1 cellular context compared by ENCODE assay signal in genomic region chr1:145978860-145979745, GRCh38.
TF ChIP-seq lines count a peak whose summit lies in the region.

No MANE protein-coding gene starts in this region.

TF ChIP-seq in GM12878, 131 proteins besides CTCF, POLR2A, EP300 and RAD21 (continued from another document):
- TF ChIP-seq, protein P1, sequence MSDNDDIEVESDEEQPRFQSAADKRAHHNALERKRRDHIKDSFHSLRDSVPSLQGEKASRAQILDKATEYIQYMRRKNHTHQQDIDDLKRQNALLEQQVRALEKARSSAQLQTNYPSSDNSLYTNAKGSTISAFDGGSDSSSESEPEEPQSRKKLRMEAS (IDR thresholded peaks at IDR 0.05; ENCODE audit: low read depth, low read length), result peak; percentile 60; the same call in 1 of the 2 replicates
- TF ChIP-seq IKZF1 (conservative IDR thresholded peaks at IDR 0.05) (peak; percentile 90), SMAD1 (IDR thresholded peaks at IDR 0.05; ENCODE audit: low read depth, partially characterized antibody) (peak; percentile 19), SPI1 (IDR thresholded peaks at IDR 0.05; ENCODE audit: borderline replicate concordance, insufficient read depth, low read depth, low read length) (peak; percentile 72), SMAD5 (IDR thresholded peaks at IDR 0.05; ENCODE audit: low read depth) (no peak; the same call in 1 of the 2 replicates), RAD51 (IDR thresholded peaks at IDR 0.05) (0 out of 2 replicates have a peak, but pooled peaks have one; percentile 36), SKIL (IDR thresholded peaks at IDR 0.05; ENCODE audit: low read depth, poor library complexity, severe bottlenecking) (peak; percentile 41), PBX3 (IDR thresholded peaks at IDR 0.05; ENCODE audit: insufficient replicate concordance, low read depth, low read length) (no peak), MEF2A (IDR thresholded peaks at IDR 0.05; ENCODE audit: insufficient read depth, low read depth, low read length) (peak; percentile 50; the same call in 1 of the 2 replicates), ATF7 (IDR thresholded peaks at IDR 0.05; ENCODE audit: low read depth) (peak; percentile 99), CREB1 (IDR thresholded peaks at IDR 0.05; ENCODE audit: low read depth) (peak; percentile 74), SMARCA5 (IDR thresholded peaks at IDR 0.05) (peak; percentile 89), ZNF217 (IDR thresholded peaks at IDR 0.05) (peak; percentile 55; the same call in 1 of the 2 replicates), MEF2B (IDR thresholded peaks at IDR 0.05; ENCODE audit: partially characterized antibody, poor library complexity, severe bottlenecking) (peak; percentile 64), RBBP5 (conservative IDR thresholded peaks at IDR 0.05) (no peak), BCL11A (IDR thresholded peaks at IDR 0.05; ENCODE audit: low read depth, low read length) (peak; percentile 56), NBN (IDR thresholded peaks at IDR 0.05) (peak; percentile 85), ESRRA (IDR thresholded peaks at IDR 0.05; ENCODE audit: low read length) (0 out of 2 replicates have a peak, but pooled peaks have one; percentile 16), ASH2L (IDR thresholded peaks at IDR 0.05; ENCODE audit: borderline replicate concordance, low read depth) (0 out of 2 replicates have a peak, but pooled peaks have one; percentile 6), BHLHE40 (IDR thresholded peaks at IDR 0.05; ENCODE audit: borderline replicate concordance in 1 of 2, low read depth in 2 of 2, low read length in 1 of 2) (peak; percentile 97 to 98), SMC3 (IDR thresholded peaks at IDR 0.05; ENCODE audit: borderline replicate concordance, low read length) (peak; percentile 9; the same call in 1 of the 2 replicates), BACH1 (IDR thresholded peaks at IDR 0.05; ENCODE audit: borderline replicate concordance) (peak; percentile 55; the same call in 1 of the 2 replicates), TAF1 (IDR thresholded peaks at IDR 0.05; ENCODE audit: borderline replicate concordance, low read depth, low read length) (0 out of 2 replicates have a peak, but pooled peaks have one; percentile 25), CREM (IDR thresholded peaks at IDR 0.05; ENCODE audit: low read depth) (peak; percentile 60), NR2F1 (conservative IDR thresholded peaks at IDR 0.05) (no peak), MTA3 (IDR thresholded peaks at IDR 0.05; ENCODE audit: borderline replicate concordance, low read length) (peak; percentile 74; the same call in 1 of the 2 replicates), JUND (IDR thresholded peaks at IDR 0.05; ENCODE audit: low read depth, low read length) (peak; percentile 78; the same call in 1 of the 2 replicates)
- TF ChIP-seq, protein P2, sequence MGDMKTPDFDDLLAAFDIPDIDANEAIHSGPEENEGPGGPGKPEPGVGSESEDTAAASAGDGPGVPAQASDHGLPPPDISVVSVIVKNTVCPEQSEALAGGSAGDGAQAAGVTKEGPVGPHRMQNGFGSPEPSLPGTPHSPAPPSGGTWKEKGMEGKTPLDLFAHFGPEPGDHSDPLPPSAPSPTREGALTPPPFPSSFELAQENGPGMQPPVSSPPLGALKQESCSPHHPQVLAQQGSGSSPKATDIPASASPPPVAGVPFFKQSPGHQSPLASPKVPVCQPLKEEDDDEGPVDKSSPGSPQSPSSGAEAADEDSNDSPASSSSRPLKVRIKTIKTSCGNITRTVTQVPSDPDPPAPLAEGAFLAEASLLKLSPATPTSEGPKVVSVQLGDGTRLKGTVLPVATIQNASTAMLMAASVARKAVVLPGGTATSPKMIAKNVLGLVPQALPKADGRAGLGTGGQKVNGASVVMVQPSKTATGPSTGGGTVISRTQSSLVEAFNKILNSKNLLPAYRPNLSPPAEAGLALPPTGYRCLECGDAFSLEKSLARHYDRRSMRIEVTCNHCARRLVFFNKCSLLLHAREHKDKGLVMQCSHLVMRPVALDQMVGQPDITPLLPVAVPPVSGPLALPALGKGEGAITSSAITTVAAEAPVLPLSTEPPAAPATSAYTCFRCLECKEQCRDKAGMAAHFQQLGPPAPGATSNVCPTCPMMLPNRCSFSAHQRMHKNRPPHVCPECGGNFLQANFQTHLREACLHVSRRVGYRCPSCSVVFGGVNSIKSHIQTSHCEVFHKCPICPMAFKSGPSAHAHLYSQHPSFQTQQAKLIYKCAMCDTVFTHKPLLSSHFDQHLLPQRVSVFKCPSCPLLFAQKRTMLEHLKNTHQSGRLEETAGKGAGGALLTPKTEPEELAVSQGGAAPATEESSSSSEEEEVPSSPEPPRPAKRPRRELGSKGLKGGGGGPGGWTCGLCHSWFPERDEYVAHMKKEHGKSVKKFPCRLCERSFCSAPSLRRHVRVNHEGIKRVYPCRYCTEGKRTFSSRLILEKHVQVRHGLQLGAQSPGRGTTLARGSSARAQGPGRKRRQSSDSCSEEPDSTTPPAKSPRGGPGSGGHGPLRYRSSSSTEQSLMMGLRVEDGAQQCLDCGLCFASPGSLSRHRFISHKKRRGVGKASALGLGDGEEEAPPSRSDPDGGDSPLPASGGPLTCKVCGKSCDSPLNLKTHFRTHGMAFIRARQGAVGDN (IDR thresholded peaks at IDR 0.05), result peak; percentile 83
- TF ChIP-seq, protein P3, sequence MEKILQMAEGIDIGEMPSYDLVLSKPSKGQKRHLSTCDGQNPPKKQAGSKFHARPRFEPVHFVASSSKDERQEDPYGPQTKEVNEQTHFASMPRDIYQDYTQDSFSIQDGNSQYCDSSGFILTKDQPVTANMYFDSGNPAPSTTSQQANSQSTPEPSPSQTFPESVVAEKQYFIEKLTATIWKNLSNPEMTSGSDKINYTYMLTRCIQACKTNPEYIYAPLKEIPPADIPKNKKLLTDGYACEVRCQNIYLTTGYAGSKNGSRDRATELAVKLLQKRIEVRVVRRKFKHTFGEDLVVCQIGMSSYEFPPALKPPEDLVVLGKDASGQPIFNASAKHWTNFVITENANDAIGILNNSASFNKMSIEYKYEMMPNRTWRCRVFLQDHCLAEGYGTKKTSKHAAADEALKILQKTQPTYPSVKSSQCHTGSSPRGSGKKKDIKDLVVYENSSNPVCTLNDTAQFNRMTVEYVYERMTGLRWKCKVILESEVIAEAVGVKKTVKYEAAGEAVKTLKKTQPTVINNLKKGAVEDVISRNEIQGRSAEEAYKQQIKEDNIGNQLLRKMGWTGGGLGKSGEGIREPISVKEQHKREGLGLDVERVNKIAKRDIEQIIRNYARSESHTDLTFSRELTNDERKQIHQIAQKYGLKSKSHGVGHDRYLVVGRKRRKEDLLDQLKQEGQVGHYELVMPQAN (conservative IDR thresholded peaks at IDR 0.05), result 0 out of 2 replicates have a peak, but pooled peaks have one; percentile 29
- TF ChIP-seq, protein P4, sequence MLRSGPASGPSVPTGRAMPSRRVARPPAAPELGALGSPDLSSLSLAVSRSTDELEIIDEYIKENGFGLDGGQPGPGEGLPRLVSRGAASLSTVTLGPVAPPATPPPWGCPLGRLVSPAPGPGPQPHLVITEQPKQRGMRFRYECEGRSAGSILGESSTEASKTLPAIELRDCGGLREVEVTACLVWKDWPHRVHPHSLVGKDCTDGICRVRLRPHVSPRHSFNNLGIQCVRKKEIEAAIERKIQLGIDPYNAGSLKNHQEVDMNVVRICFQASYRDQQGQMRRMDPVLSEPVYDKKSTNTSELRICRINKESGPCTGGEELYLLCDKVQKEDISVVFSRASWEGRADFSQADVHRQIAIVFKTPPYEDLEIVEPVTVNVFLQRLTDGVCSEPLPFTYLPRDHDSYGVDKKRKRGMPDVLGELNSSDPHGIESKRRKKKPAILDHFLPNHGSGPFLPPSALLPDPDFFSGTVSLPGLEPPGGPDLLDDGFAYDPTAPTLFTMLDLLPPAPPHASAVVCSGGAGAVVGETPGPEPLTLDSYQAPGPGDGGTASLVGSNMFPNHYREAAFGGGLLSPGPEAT (IDR thresholded peaks at IDR 0.05; ENCODE audit: low read depth), result peak; percentile 86
